Comparison of ENCODE assay signal across 40 cellular contexts in the genomic region with DNA sequence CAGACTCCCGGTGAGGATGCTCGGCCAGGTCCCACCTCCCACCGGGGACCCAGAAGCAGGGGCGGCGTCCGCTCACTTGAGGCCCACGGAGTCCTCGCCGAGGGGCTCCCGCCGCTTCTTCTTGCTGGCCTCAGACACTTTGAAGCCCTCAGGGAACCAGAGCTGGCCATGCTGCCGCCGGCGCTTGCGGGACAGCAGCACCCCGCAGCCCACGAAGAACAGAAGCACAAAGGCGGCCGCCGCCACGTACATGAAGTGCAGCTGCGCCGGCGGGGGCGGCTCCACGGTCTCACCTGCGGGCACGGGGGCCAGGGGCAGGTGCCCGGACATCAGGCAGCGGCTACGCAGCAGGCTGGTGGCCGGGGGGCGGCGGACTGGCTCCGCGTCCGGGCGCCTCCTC.
"Had no signal": no experiment of that assay in that cellular context is flagged by ENCODE, and none has a peak within 500 bp of the region (broad histone marks: within the 10 kb centered on the region; RNA-seq: fewer than 3 reads in every experiment).

No MANE protein-coding gene starts in this region.

- H3K4me1 ChIP-seq: adrenal gland, ascending aorta, breast epithelium had no signal

- H3K4me3 ChIP-seq: adrenal gland, ascending aorta, body of pancreas, breast epithelium, cardiac muscle cell had no signal

- H3K9me3 ChIP-seq: adrenal gland, ascending aorta, body of pancreas, breast epithelium had no signal

- H3K27ac Mint-ChIP-seq: activated naive CD4-positive, alpha-beta T cell treated with anti-CD3 and anti-CD28 coated beads for 36 hours; activated naive CD4-positive, alpha-beta T cell treated with anti-CD3 and anti-CD28 coated beads, Interleukin-2, amount 10 ng/mL, durations not matched to agents 7 days and 5 days; activated naive CD4-positive, alpha-beta T cell treated with anti-CD3 and anti-CD28 coated beads, Interleukin-2, amount 50 U/mL, for 72 hours; activated naive CD8-positive, alpha-beta T cell; activated naive CD8-positive, alpha-beta T cell treated with anti-CD3 and anti-CD28 coated beads for 36 hours; activated naive CD8-positive, alpha-beta T cell treated with anti-CD3 and anti-CD28 coated beads, Interleukin-2, amount 10 ng/mL, durations not matched to agents 7 days and 5 days; activated naive CD8-positive, alpha-beta T cell treated with anti-CD3 and anti-CD28 coated beads, Interleukin-2, amount 50 U/mL, for 24 hours; activated T-cell treated with anti-CD3 and anti-CD28 coated beads, Interleukin-2, amount 50 U/mL, for 24 hours; activated T-cell treated with anti-CD3 and anti-CD28 coated beads, Interleukin-2, amount 50 U/mL, for 72 hours; activated T-helper 1 cell treated with anti-CD3 and anti-CD28 coated beads, Interleukin-12 subunit alpha, Interleukin-12 subunit beta, Interleukin-2, Interleukin-4 antibody, amounts not matched to agents 30 ng/mL and 10 ng/mL and 1 ng/mL, durations not matched to agents 14 hours and 24 hours and 36 hours; activated T-helper 17 cell treated with anti-CD3 and anti-CD28 coated beads, Interleukin-2, amount 50 U/mL, for 72 hours; activated T-helper 2 cell treated with anti-CD3 and anti-CD28 coated beads, Interferon-gamma antibody, Interleukin-2, Interleukin-4, amounts not matched to agents 10 μg/mL and 5 μg/mL and 100 μg/mL, durations not matched to agents 14 hours and 24 hours and 36 hours had no signal

- H3K36me3 Mint-ChIP-seq: activated naive CD4-positive, alpha-beta T cell treated with anti-CD3 and anti-CD28 coated beads, Interleukin-2, amount 50 U/mL, for 72 hours; activated naive CD8-positive, alpha-beta T cell had no signal

- H3K27ac ChIP-seq: adrenal gland, ascending aorta, brain microvascular endothelial cell, breast epithelium, cardiac muscle cell had no signal

- DNase-seq: activated effector memory CD4-positive, alpha-beta T cell treated with anti-CD3 and anti-CD28 coated beads, Interleukin-2, amount 50 U/mL, for 16 hours; activated effector memory CD4-positive, alpha-beta T cell treated with Interleukin-2 at 50 U/mL for 16 hours; activated gamma-delta T cell; activated gamma-delta T cell treated with Interleukin-2 at 50 U/mL for 16 hours; activated naive CD4-positive, alpha-beta T cell; activated naive CD4-positive, alpha-beta T cell treated with anti-CD3 and anti-CD28 coated beads for 36 hours; activated naive CD4-positive, alpha-beta T cell treated with anti-CD3 and anti-CD28 coated beads, Interleukin-2, amount 10 ng/mL, durations not matched to agents 7 days and 5 days; activated naive CD4-positive, alpha-beta T cell treated with anti-CD3 and anti-CD28 coated beads, Interleukin-2, amount 50 U/mL, for 16 hours; activated naive CD4-positive, alpha-beta T cell treated with Interleukin-2 at 50 U/mL for 16 hours; activated naive CD8-positive, alpha-beta T cell treated with anti-CD3 and anti-CD28 coated beads for 36 hours; activated naive CD8-positive, alpha-beta T cell treated with anti-CD3 and anti-CD28 coated beads, Interleukin-2, amount 10 ng/mL, durations not matched to agents 7 days and 5 days; activated naive CD8-positive, alpha-beta T cell treated with anti-CD3 and anti-CD28 coated beads, Interleukin-2, amount 50 U/mL, for 24 hours; activated T-cell treated with anti-CD3 and anti-CD28 coated beads, Interleukin-2, amount 50 U/mL, for 1 hour; activated T-cell treated with anti-CD3 and anti-CD28 coated beads, Interleukin-2, amount 50 U/mL, for 24 hours; activated T-cell treated with anti-CD3 and anti-CD28 coated beads, Interleukin-2, amount 50 U/mL, for 4 hours; activated T-cell treated with anti-CD3 and anti-CD28 coated beads, Interleukin-2, amount 50 U/mL, for 48 hours; activated T-cell treated with anti-CD3 and anti-CD28 coated beads, Interleukin-2, amount 50 U/mL, for 72 hours; adrenal gland; amniotic stem cell; amygdala; anterior cingulate cortex; aorta; body of pancreas; brain microvascular endothelial cell; caudate nucleus; central memory CD4-positive, alpha-beta T cell; cerebellar nuclear complex had no signal

- H3K4me3 Mint-ChIP-seq: activated naive CD4-positive, alpha-beta T cell treated with anti-CD3 and anti-CD28 coated beads for 36 hours; activated naive CD4-positive, alpha-beta T cell treated with anti-CD3 and anti-CD28 coated beads, Interleukin-2, amount 10 ng/mL, durations not matched to agents 7 days and 5 days; activated naive CD4-positive, alpha-beta T cell treated with anti-CD3 and anti-CD28 coated beads, Interleukin-2, amount 50 U/mL, for 24 hours; activated naive CD8-positive, alpha-beta T cell; activated naive CD8-positive, alpha-beta T cell treated with anti-CD3 and anti-CD28 coated beads for 36 hours; activated naive CD8-positive, alpha-beta T cell treated with anti-CD3 and anti-CD28 coated beads, Interleukin-2, amount 10 ng/mL, durations not matched to agents 7 days and 5 days; activated naive CD8-positive, alpha-beta T cell treated with anti-CD3 and anti-CD28 coated beads, Interleukin-2, amount 50 U/mL, for 24 hours; activated T-cell treated with anti-CD3 and anti-CD28 coated beads, Interleukin-2, amount 50 U/mL, for 24 hours; activated T-cell treated with anti-CD3 and anti-CD28 coated beads, Interleukin-2, amount 50 U/mL, for 4 hours; activated T-cell treated with anti-CD3 and anti-CD28 coated beads, Interleukin-2, amount 50 U/mL, for 72 hours; activated T-helper 1 cell treated with anti-CD3 and anti-CD28 coated beads, Interleukin-12 subunit alpha, Interleukin-12 subunit beta, Interleukin-2, Interleukin-4 antibody, amounts not matched to agents 30 ng/mL and 10 ng/mL and 1 ng/mL, durations not matched to agents 14 hours and 24 hours and 36 hours; activated T-helper 17 cell treated with anti-CD3 and anti-CD28 coated beads, Interleukin-2, amount 50 U/mL, for 72 hours; brain; central memory CD8-positive, alpha-beta T cell had no signal

- ATAC-seq: activated naive CD4-positive, alpha-beta T cell treated with anti-CD3 and anti-CD28 coated beads, Interleukin-2, amount 50 U/mL, for 72 hours; activated naive CD8-positive, alpha-beta T cell treated with anti-CD3 and anti-CD28 coated beads, Interleukin-2, amount 50 U/mL, for 24 hours; activated T-cell treated with anti-CD3 and anti-CD28 coated beads, Interleukin-2, amount 50 U/mL, for 4 hours; activated T-cell treated with anti-CD3 and anti-CD28 coated beads, Interleukin-2, amount 50 U/mL, for 72 hours; activated T-helper 17 cell treated with anti-CD3 and anti-CD28 coated beads, Interleukin-2, amount 50 U/mL, for 72 hours; body of pancreas had no signal

- H3K4me1 Mint-ChIP-seq: activated naive CD4-positive, alpha-beta T cell treated with anti-CD3 and anti-CD28 coated beads, Interleukin-2, amount 10 ng/mL, durations not matched to agents 7 days and 5 days; activated naive CD4-positive, alpha-beta T cell treated with anti-CD3 and anti-CD28 coated beads, Interleukin-2, amount 50 U/mL, for 24 hours; activated naive CD8-positive, alpha-beta T cell treated with anti-CD3 and anti-CD28 coated beads for 36 hours; activated naive CD8-positive, alpha-beta T cell treated with anti-CD3 and anti-CD28 coated beads, Interleukin-2, amount 10 ng/mL, durations not matched to agents 7 days and 5 days; activated naive CD8-positive, alpha-beta T cell treated with anti-CD3 and anti-CD28 coated beads, Interleukin-2, amount 50 U/mL, for 24 hours; activated T-helper 17 cell treated with anti-CD3 and anti-CD28 coated beads, Interleukin-2, amount 50 U/mL, for 72 hours; brain; central memory CD8-positive, alpha-beta T cell had no signal

- FAIRE-seq: astrocyte, bronchial epithelial cell had no signal

- H3K27me3 ChIP-seq: adrenal gland, ascending aorta, body of pancreas, brain microvascular endothelial cell, breast epithelium, cardiac muscle cell had no signal

- H3K9me3 Mint-ChIP-seq: activated naive CD4-positive, alpha-beta T cell treated with anti-CD3 and anti-CD28 coated beads for 36 hours; activated naive CD4-positive, alpha-beta T cell treated with anti-CD3 and anti-CD28 coated beads, Interleukin-2, amount 10 ng/mL, durations not matched to agents 7 days and 5 days; activated naive CD4-positive, alpha-beta T cell treated with anti-CD3 and anti-CD28 coated beads, Interleukin-2, amount 50 U/mL, for 24 hours; activated naive CD4-positive, alpha-beta T cell treated with anti-CD3 and anti-CD28 coated beads, Interleukin-2, amount 50 U/mL, for 72 hours; activated naive CD8-positive, alpha-beta T cell treated with anti-CD3 and anti-CD28 coated beads for 36 hours; activated naive CD8-positive, alpha-beta T cell treated with anti-CD3 and anti-CD28 coated beads, Interleukin-2, amount 10 ng/mL, durations not matched to agents 7 days and 5 days; activated naive CD8-positive, alpha-beta T cell treated with anti-CD3 and anti-CD28 coated beads, Interleukin-2, amount 50 U/mL, for 24 hours; activated T-cell treated with anti-CD3 and anti-CD28 coated beads, Interleukin-2, amount 50 U/mL, for 24 hours; activated T-cell treated with anti-CD3 and anti-CD28 coated beads, Interleukin-2, amount 50 U/mL, for 4 hours; activated T-cell treated with anti-CD3 and anti-CD28 coated beads, Interleukin-2, amount 50 U/mL, for 72 hours; activated T-helper 1 cell treated with anti-CD3 and anti-CD28 coated beads, Interleukin-12 subunit alpha, Interleukin-12 subunit beta, Interleukin-2, Interleukin-4 antibody, amounts not matched to agents 30 ng/mL and 10 ng/mL and 1 ng/mL, durations not matched to agents 14 hours and 24 hours and 36 hours; activated T-helper 17 cell treated with anti-CD3 and anti-CD28 coated beads, Interleukin-2, amount 50 U/mL, for 72 hours; activated T-helper 2 cell treated with anti-CD3 and anti-CD28 coated beads, Interferon-gamma antibody, Interleukin-2, Interleukin-4, amounts not matched to agents 10 μg/mL and 5 μg/mL and 100 μg/mL, durations not matched to agents 14 hours and 24 hours and 36 hours; brain; central memory CD8-positive, alpha-beta T cell had no signal

- H3K27me3 Mint-ChIP-seq: activated naive CD4-positive, alpha-beta T cell treated with anti-CD3 and anti-CD28 coated beads, Interleukin-2, amount 10 ng/mL, durations not matched to agents 7 days and 5 days; activated naive CD4-positive, alpha-beta T cell treated with anti-CD3 and anti-CD28 coated beads, Interleukin-2, amount 50 U/mL, for 24 hours; activated naive CD8-positive, alpha-beta T cell; activated naive CD8-positive, alpha-beta T cell treated with anti-CD3 and anti-CD28 coated beads for 36 hours; activated naive CD8-positive, alpha-beta T cell treated with anti-CD3 and anti-CD28 coated beads, Interleukin-2, amount 10 ng/mL, durations not matched to agents 7 days and 5 days; activated naive CD8-positive, alpha-beta T cell treated with anti-CD3 and anti-CD28 coated beads, Interleukin-2, amount 50 U/mL, for 24 hours; activated T-cell treated with anti-CD3 and anti-CD28 coated beads, Interleukin-2, amount 50 U/mL, for 24 hours; activated T-helper 17 cell treated with anti-CD3 and anti-CD28 coated beads, Interleukin-2, amount 50 U/mL, for 72 hours; brain; central memory CD8-positive, alpha-beta T cell had no signal
